Comparison of ENCODE assay signal across 25 cellular contexts in genomic region chr11:134676516-134677287, GRCh38.
"Had no signal": no experiment of that assay in that cellular context is flagged by ENCODE, and none has a peak within 500 bp of the region (broad histone marks: within the 10 kb centered on the region; RNA-seq: fewer than 3 reads in every experiment).

No MANE protein-coding gene starts in this region.

- H3K4me3 ChIP-seq: dorsolateral prefrontal cortex, gastrocnemius medialis, heart right ventricle, left lung, lower lobe of right lung, pancreas, psoas muscle, right lobe of liver, stomach, thoracic aorta, transverse colon had no signal

- H3K4me1 Mint-ChIP-seq: central memory CD8-positive, alpha-beta T cell; immature natural killer cell; naive thymus-derived CD4-positive, alpha-beta T cell; neural crest cell had no signal

- H3K27ac ChIP-seq: dorsolateral prefrontal cortex, gastrocnemius medialis, heart right ventricle, left lung, lower lobe of right lung, pancreas, psoas muscle, right lobe of liver, stomach, thoracic aorta, transverse colon had no signal

- H3K4me3 Mint-ChIP-seq: central memory CD8-positive, alpha-beta T cell; immature natural killer cell; naive thymus-derived CD4-positive, alpha-beta T cell; neural crest cell had no signal

- DNase-seq: cortex of kidney; dorsolateral prefrontal cortex; effector memory CD4-positive, alpha-beta T cell; gastrocnemius medialis; heart right ventricle; immature natural killer cell; left lung; lower lobe of right lung; mesenchymal stem cell; naive thymus-derived CD4-positive, alpha-beta T cell; nucleus accumbens; pancreas; psoas muscle; retina; right lobe of liver; stimulated activated CD4-positive, alpha-beta T cell treated with anti-CD3 and anti-CD28 coated beads, Interleukin-2, amount 100 ng/mL, for 24 hours; stimulated activated CD4-positive, alpha-beta T cell treated with anti-CD3 and anti-CD28 coated beads, Interleukin-4, amount 100 ng/mL, for 4 hours; stimulated activated naive CD4-positive, alpha-beta T cell; stomach; substantia nigra; transverse colon had no signal

- H3K27me3 ChIP-seq: gastrocnemius medialis, right lobe of liver, transverse colon had no signal

- H3K9me3 Mint-ChIP-seq: central memory CD8-positive, alpha-beta T cell; immature natural killer cell; neural crest cell had no signal

- H3K36me3 ChIP-seq: gastrocnemius medialis, heart right ventricle, left lung, lower lobe of right lung, pancreas, right lobe of liver, stomach, thoracic aorta, transverse colon had no signal

- H3K9me3 ChIP-seq: gastrocnemius medialis, lower lobe of right lung, pancreas, right lobe of liver, stomach, thoracic aorta, transverse colon had no signal

- ATAC-seq: esophagus mucosa; gastrocnemius medialis; heart right ventricle; left lung; naive thymus-derived CD4-positive, alpha-beta T cell; pancreas; psoas muscle; right lobe of liver had no signal

- H3K27ac Mint-ChIP-seq: immature natural killer cell; naive thymus-derived CD4-positive, alpha-beta T cell had no signal

- H3K4me1 ChIP-seq: gastrocnemius medialis, heart right ventricle, left lung, lower lobe of right lung, pancreas, psoas muscle, right lobe of liver, stomach, transverse colon had no signal

- H3K36me3 Mint-ChIP-seq: immature natural killer cell; naive thymus-derived CD4-positive, alpha-beta T cell had no signal
